ENCODE assay signal across 25 cellular contexts in the genomic region with DNA sequence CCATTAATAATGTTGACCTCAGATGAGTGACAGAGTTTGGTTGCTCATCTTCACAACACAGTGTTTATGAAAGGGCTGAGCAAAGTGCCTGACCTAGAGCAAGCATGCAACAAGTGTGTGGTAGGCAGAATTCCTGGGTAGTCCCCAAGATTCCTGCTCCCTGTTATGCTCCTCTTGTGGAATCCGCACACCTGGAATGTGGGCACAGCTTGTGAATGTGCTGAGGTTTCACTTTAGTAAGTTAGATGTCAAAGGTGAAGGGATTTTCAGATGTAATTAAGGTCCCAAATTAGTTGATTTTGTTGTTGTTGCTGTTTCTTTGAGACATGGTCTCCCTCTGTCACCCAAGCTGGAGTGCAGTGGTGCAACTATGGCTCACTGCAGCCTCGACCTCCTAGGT. TPM values are rescaled to one million over a fixed set of nuclear protein-coding genes. Genes with fewer than 3 reads are reported as not detected.
"Had no signal": no experiment of that assay in that cellular context is flagged by ENCODE, and none has a peak within 500 bp of the region (broad histone marks: within the 10 kb centered on the region; RNA-seq: fewer than 3 reads in every experiment).

No MANE protein-coding gene starts in this region.

- H3K27ac Mint-ChIP-seq: IgD-negative memory B cell had no signal

- H3K9me3 ChIP-seq: Peyer's patch, SJCRH30 had no signal

- H3K4me3 Mint-ChIP-seq: IgD-negative memory B cell had no signal

- H3K36me3 ChIP-seq: Peyer's patch, SJCRH30 had no signal

- ATAC-seq: PC-3, Right ventricle myocardium inferior, SK-N-SH treated with all-trans-retinoic acid at 6 μM for 48 hours had no signal

- H3K27ac ChIP-seq: Peyer's patch, SJCRH30 had no signal

- H3K4me3 ChIP-seq: Peyer's patch, SJCRH30 had no signal

- H3K4me1 ChIP-seq: Peyer's patch, SJCRH30 had no signal

- DNase-seq: KBM-7, MV-4-11, NCI-H1048, NCI-H1105, NCI-H1417, NCI-H1436 treated with DMSO at 0.1 percent for 48 hours, NCI-H1694, NCI-H187 treated with DMSO at 0.1 percent for 48 hours, NCI-H2029 treated with DMSO at 0.1 percent for 48 hours, NCI-H2227 treated with DMSO at 0.1 percent for 48 hours, NCI-H510A, NCI-H524 treated with DMSO at 0.1 percent for 48 hours, NCI-H69, NCI-H774, PC-3, Peyer's patch, SHP77 treated with DMSO at 0.1 percent for 48 hours, SJCRH30 had no signal

- H3K27me3 ChIP-seq: Peyer's patch, SJCRH30 had no signal

RNA-seq across cellular contexts. Expression of a gene that starts 20.7 kb away (rescaled TPM):
- total RNA-seq: HT1080, LHCN-M2, MCF 10A, PC-3, RPMI7951, SJCRH30 had no signal
